Comparison of ENCODE assay signal across 11 cellular contexts in the genomic region with DNA sequence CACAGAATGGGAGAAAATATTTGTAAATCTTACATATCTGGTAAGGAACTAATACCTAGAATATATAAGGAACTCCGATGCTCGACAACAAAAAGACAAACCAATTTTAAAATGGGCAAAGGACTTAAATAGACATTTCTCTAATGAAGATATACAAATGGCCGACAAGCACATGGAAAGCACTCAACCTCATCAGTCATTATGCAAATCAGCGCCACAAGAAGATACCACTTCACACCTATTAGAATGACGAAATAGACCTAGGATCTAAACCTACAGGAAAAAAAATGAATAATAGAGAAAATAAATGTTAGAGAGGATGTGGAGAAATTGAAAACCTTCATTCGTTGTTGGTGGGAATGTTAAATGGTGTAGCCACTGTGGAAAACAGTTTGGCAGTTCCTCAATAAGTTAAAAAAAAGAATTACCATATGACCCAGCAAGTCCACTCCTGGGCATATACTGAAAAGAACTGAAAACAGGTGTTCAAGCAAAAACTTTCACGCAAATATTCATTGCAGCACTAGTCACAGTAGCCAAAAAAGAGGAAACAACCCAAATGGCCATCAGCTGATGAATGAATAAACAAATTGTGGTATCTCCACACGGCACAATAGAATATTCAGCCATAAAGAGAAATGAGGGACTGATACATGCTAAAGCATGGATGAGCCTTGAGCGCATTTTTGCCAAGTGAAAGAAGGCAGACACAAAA. TPM values are rescaled to one million over a fixed set of nuclear protein-coding genes. Genes with fewer than 3 reads are reported as not detected.
DNase-seq lines count a peak whose midpoint lies in the region; ATAC-seq and FAIRE-seq lines count a peak whose summit lies in the region.
"Had no signal": no experiment of that assay in that cellular context is flagged by ENCODE, and none has a peak within 500 bp of the region (broad histone marks: within the 10 kb centered on the region; RNA-seq: fewer than 3 reads in every experiment).

No MANE protein-coding gene starts in this region.

- no peak for DNase-seq in caudate nucleus (lab: John Stamatoyannopoulos, UW)
- no peak for DNase-seq in activated naive CD4-positive, alpha-beta T cell treated with anti-CD3 and anti-CD28 coated beads, Interleukin-2, amount 50 U/mL, for 72 hours (ENCODE audit: low spot score in 2 of 2)
- no peak for DNase-seq in activated CD4-positive, alpha-beta T cell treated with anti-CD3 and anti-CD28 coated beads for 48 hours
- DNase-seq in UCSD-AML1 (lab: John Stamatoyannopoulos, UW; ENCODE audit: unreplicated experiment), result no peak
- DNase-seq: glutamatergic neuron, left lung, occipital lobe had no signal

- no peaks in the 10 kb centered on the region for H3K9me3 Mint-ChIP-seq in activated naive CD4-positive, alpha-beta T cell treated with anti-CD3 and anti-CD28 coated beads, Interleukin-2, amount 50 U/mL, for 72 hours

- peak; percentile 61 for ATAC-seq in GM19372 (IDR thresholded peaks at IDR 0.05; ENCODE audit: low read depth, unreplicated experiment)
- ATAC-seq in HG02798 (IDR thresholded peaks at IDR 0.05; ENCODE audit: poor library complexity, unreplicated experiment), result peak; percentile 88
- ATAC-seq in HG03469 (IDR thresholded peaks at IDR 0.05; ENCODE audit: unreplicated experiment), result peak; percentile 72
- ATAC-seq in activated naive CD4-positive, alpha-beta T cell treated with anti-CD3 and anti-CD28 coated beads, Interleukin-2, amount 50 U/mL, for 72 hours, result no peak
- ATAC-seq: left lung had no signal

- no peak overlapping the region for H3K27ac ChIP-seq in caudate nucleus (ENCODE audit: low read depth, low read length)
- H3K27ac ChIP-seq: left lung had no signal

- H3K27ac Mint-ChIP-seq in activated naive CD4-positive, alpha-beta T cell treated with anti-CD3 and anti-CD28 coated beads, Interleukin-2, amount 50 U/mL, for 72 hours, result no peak overlapping the region

- H3K36me3 Mint-ChIP-seq in activated naive CD4-positive, alpha-beta T cell treated with anti-CD3 and anti-CD28 coated beads, Interleukin-2, amount 50 U/mL, for 72 hours, result peaks cover 0 to 7% of the 10 kb centered on the region in 2 donors

- peak; percentile 60 for FAIRE-seq in G401.6 (lab: Jason Lieb, UNC)

RNA-seq across cellular contexts. Expression of gene WDR19, which starts 57.3 kb away (rescaled TPM):
- total RNA-seq in activated naive CD4-positive, alpha-beta T cell treated with anti-CD3 and anti-CD28 coated beads, Interleukin-2, amount 50 U/mL, for 72 hours, result 10 to 100 TPM; 10.6 to 15.3 TPM

Comparison
In these comparisons a context has a peak if more than half of its experiments do, and no peak if none do; other contexts are left out.
1. ATAC-seq: peak in GM19372 (single experiment), HG02798 (single experiment) and HG03469 (single experiment); none in activated naive CD4-positive, alpha-beta T cell treated with anti-CD3 and anti-CD28 coated beads, Interleukin-2, amount 50 U/mL, for 72 hours (0 of 2).